Comparison of ENCODE assay signal across 8 cellular contexts in genomic region chr1:231420959-231421615, GRCh38. TPM values are rescaled to one million over a fixed set of nuclear protein-coding genes. Genes with fewer than 3 reads are reported as not detected.
DNase-seq lines count a peak whose midpoint lies in the region; ATAC-seq, FAIRE-seq and TF ChIP-seq lines count a peak whose summit lies in the region.

No MANE protein-coding gene starts in this region.

- peak; percentile 13 for FAIRE-seq in HTR-8/SVneo (lab: Jason Lieb, UNC)
- FAIRE-seq in bronchial epithelial cell (lab: Jason Lieb, UNC): no peak

- no peak for TF ChIP-seq CTCF in bronchial epithelial cell (IDR thresholded peaks at IDR 0.05; ENCODE audit: insufficient read depth, low read length, severe bottlenecking)

- DNase-seq in COLO668 (lab: John Stamatoyannopoulos, UW; ENCODE audit: unreplicated experiment): peak; percentile 77
- no peak for DNase-seq in HTR-8/SVneo (ENCODE audit: insufficient read length, low spot score)
- DNase-seq in UCSD-AML1 (lab: John Stamatoyannopoulos, UW; ENCODE audit: unreplicated experiment): peak; percentile 59
- DNase-seq in bronchial epithelial cell (ENCODE audit: low read depth): no peak
- peak; percentile 79 for DNase-seq in islet precursor cell
- DNase-seq in stimulated activated CD4-positive, alpha-beta T cell treated with anti-CD3 and anti-CD28 coated beads, Interleukin-15, amount 100 ng/mL, for 24 hours: peak; percentile 58
- no peak for DNase-seq in SW 1271 (lab: John Stamatoyannopoulos, UW)

- H3K4me3 ChIP-seq in bronchial epithelial cell (ENCODE audit: low read depth, low read length): peak overlapping the region; percentile 71

- H3K27me3 ChIP-seq in bronchial epithelial cell (ENCODE audit: control insufficient read depth, insufficient read depth, low read length): no peaks in the 10 kb centered on the region

- ATAC-seq in GM21381 (IDR thresholded peaks at IDR 0.05; ENCODE audit: unreplicated experiment): peak; percentile 11

- no peaks in the 10 kb centered on the region for H3K36me3 ChIP-seq in bronchial epithelial cell (ENCODE audit: control insufficient read depth, insufficient read depth, low read length)

RNA-seq across cellular contexts. Expression of gene EGLN1, which starts 1.0 kb away (rescaled TPM):
- total RNA-seq in bronchial epithelial cell: 31.9 and 44.0 TPM in 2 replicates

Comparison
In these comparisons a context has a peak if more than half of its experiments do, and no peak if none do; other contexts are left out.
1. DNase-seq: peak in COLO668 (single experiment), UCSD-AML1 (single experiment), islet precursor cell (single experiment) and stimulated activated CD4-positive, alpha-beta T cell treated with anti-CD3 and anti-CD28 coated beads, Interleukin-15, amount 100 ng/mL, for 24 hours (single experiment); none in HTR-8/SVneo (single experiment), bronchial epithelial cell (single experiment) and SW 1271 (0 of 2).